Comparison of ENCODE assay signal across 30 cellular contexts in the genomic region with DNA sequence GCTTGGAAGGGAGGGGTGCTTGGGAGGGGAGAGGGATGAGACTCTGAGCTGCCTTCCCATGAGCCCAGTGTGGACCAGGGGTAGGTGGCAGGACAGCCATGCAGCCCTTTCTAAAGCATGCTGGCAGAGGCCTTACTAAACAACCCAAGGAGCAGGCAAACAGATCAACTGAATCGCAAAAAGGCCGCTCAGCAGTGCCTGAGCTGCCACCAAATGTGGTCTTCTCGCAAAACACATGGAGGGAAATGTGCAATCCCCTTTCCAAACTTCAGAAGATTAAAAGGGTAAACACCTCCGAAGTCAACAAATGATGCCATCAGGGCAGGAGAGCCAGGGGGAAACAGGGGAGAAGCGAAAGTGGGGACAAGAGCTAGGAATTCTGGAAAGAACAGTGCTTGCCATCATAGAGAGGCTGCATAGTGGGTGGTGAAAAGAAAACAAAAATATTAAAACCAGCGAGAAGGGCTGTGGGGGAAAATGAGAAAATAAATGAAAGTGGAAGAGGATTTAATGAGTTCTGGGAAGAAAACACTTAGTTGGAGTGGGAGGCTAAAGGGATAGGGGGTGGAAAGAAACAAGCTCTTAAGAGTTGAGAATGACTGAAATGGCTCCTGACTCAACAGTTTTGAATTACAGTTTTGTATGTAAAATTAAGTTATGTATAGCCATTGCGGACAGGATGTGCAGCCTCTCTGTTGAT.
"Had no signal": no experiment of that assay in that cellular context is flagged by ENCODE, and none has a peak within 500 bp of the region (broad histone marks: within the 10 kb centered on the region; RNA-seq: fewer than 3 reads in every experiment).

No MANE protein-coding gene starts in this region.

- ATAC-seq: activated CD4-positive, CD25-positive, alpha-beta regulatory T cell treated with anti-CD3 and anti-CD28 coated beads, Interleukin-2, amount 50 U/mL, for 24 hours; activated CD8-positive, alpha-beta memory T cell treated with anti-CD3 and anti-CD28 coated beads, Interleukin-2, amount 10 ng/mL, durations not matched to agents 7 days and 5 days; activated CD8-positive, alpha-beta T cell treated with anti-CD3 and anti-CD28 coated beads for 36 hours; activated naive CD4-positive, alpha-beta T cell treated with anti-CD3 and anti-CD28 coated beads, Interleukin-2, amount 50 U/mL, for 72 hours; gastroesophageal sphincter; T-helper 17 cell had no signal

- H3K27me3 ChIP-seq: ascending aorta, breast epithelium, cardiac muscle cell, colonic mucosa, esophagus squamous epithelium, gastroesophageal sphincter had no signal

- H3K9me3 ChIP-seq: ascending aorta, breast epithelium, colonic mucosa, esophagus squamous epithelium, gastroesophageal sphincter had no signal

- H3K4me1 ChIP-seq: ascending aorta, breast epithelium, colonic mucosa, esophagus squamous epithelium, gastroesophageal sphincter had no signal

- H3K27ac ChIP-seq: ascending aorta, breast epithelium, cardiac muscle cell, colonic mucosa, esophagus squamous epithelium, gastroesophageal sphincter, WERI-Rb-1 had no signal

- H3K4me3 ChIP-seq: ascending aorta, breast epithelium, cardiac muscle cell, colonic mucosa, esophagus squamous epithelium, gastroesophageal sphincter had no signal

- H3K36me3 ChIP-seq: ascending aorta, breast epithelium, cardiac muscle cell, colonic mucosa, esophagus squamous epithelium, gastroesophageal sphincter, WERI-Rb-1 had no signal

- DNase-seq: activated B cell treated with CpG ODN at 0.5 μM for 24 hours; activated CD4-positive, alpha-beta T cell treated with anti-CD3 and anti-CD28 coated beads for 48 hours; activated CD4-positive, alpha-beta T cell treated with anti-CD3 and anti-CD28 coated beads, Interleukin-2, amount 50 U/mL, for 1 hour; activated CD4-positive, alpha-beta T cell treated with anti-CD3 and anti-CD28 coated beads, Interleukin-2, amount 50 U/mL, for 48 hours; activated CD8-positive, alpha-beta memory T cell treated with anti-CD3 and anti-CD28 coated beads, Interleukin-2, amount 10 ng/mL, durations not matched to agents 7 days and 5 days; activated CD8-positive, alpha-beta memory T cell treated with anti-CD3 and anti-CD28 coated beads, Interleukin-2, amount 50 U/mL, for 4 hours; activated CD8-positive, alpha-beta T cell treated with anti-CD3 and anti-CD28 coated beads for 36 hours; activated gamma-delta T cell; activated naive CD4-positive, alpha-beta T cell; activated naive CD4-positive, alpha-beta T cell treated with anti-CD3 and anti-CD28 coated beads, Interleukin-2, amount 10 ng/mL, durations not matched to agents 7 days and 5 days; activated naive CD8-positive, alpha-beta T cell treated with anti-CD3 and anti-CD28 coated beads, Interleukin-2, amount 10 ng/mL, durations not matched to agents 7 days and 5 days; activated T-cell treated with anti-CD3 and anti-CD28 coated beads, Interleukin-2, amount 50 U/mL, for 1 hour; activated T-cell treated with anti-CD3 and anti-CD28 coated beads, Interleukin-2, amount 50 U/mL, for 48 hours; central memory CD4-positive, alpha-beta T cell; cerebellar nuclear complex; colonic mucosa; effector memory CD4-positive, alpha-beta T cell; erythroblast; esophagus squamous epithelium; foreskin melanocyte; T-helper 1 cell; T-helper 17 cell; T1000; WERI-Rb-1 had no signal
